1 cellular context compared by ENCODE assay signal in genomic region chr2:122999258-122999657, GRCh38.
A peak's percentile ranks its signal among the peaks of the same experiment; 100 is the strongest.
TF ChIP-seq lines count a peak whose summit lies in the region.

No MANE protein-coding gene starts in this region.

TF ChIP-seq in GM12878, 131 proteins besides CTCF, POLR2A, EP300 and RAD21 (continued from another document):
- peak in 1 of 2 experiments; percentile 52; a peak in 1 of 4 replicates for TF ChIP-seq BHLHE40 (IDR thresholded peaks at IDR 0.05; ENCODE audit: borderline replicate concordance in 1 of 2, low read depth in 2 of 2, low read length in 1 of 2)
- peak; percentile 66 for TF ChIP-seq ZNF24 (IDR thresholded peaks at IDR 0.05)
